33 cellular contexts compared by ENCODE assay signal in genomic region chr18:27377251-27377650, GRCh38.
DNase-seq lines count a peak whose midpoint lies in the region; ATAC-seq, FAIRE-seq and TF ChIP-seq lines count a peak whose summit lies in the region.
"Had no signal": no experiment of that assay in that cellular context is flagged by ENCODE, and none has a peak within 500 bp of the region (broad histone marks: within the 10 kb centered on the region; RNA-seq: fewer than 3 reads in every experiment).

No MANE protein-coding gene starts in this region.

- H3K27ac ChIP-seq in prostate gland = no peak overlapping the region
- H3K27ac ChIP-seq: colonic mucosa, esophagus squamous epithelium, gastroesophageal sphincter, neutrophil, suprapubic skin had no signal

- TF ChIP-seq CTCF in astrocyte of the spinal cord (IDR thresholded peaks at IDR 0.05; ENCODE audit: low read depth, low read length) (no peak), prostate gland (IDR thresholded peaks at IDR 0.05) (no peak)

- no peak for ATAC-seq in HG03175 (IDR thresholded peaks at IDR 0.05; ENCODE audit: unreplicated experiment)
- ATAC-seq in GM19455 (IDR thresholded peaks at IDR 0.05; ENCODE audit: unreplicated experiment) = no peak
- ATAC-seq: activated naive CD8-positive, alpha-beta T cell treated with anti-CD3 and anti-CD28 coated beads, Interleukin-2, amount 50 U/mL, for 24 hours; CD8-positive, alpha-beta T cell; effector memory CD8-positive, alpha-beta T cell; gastroesophageal sphincter; psoas muscle; SK-N-SH treated with all-trans-retinoic acid at 6 μM for 48 hours; stimulated activated effector memory CD8-positive, alpha-beta T cell treated with anti-CD3 and anti-CD28 coated beads, Interleukin-12 subunit alpha, Interleukin-12 subunit beta, amount 100 ng/mL, for 72 hours had no signal

- 71% methylated on average over 1 of the region's 1 CpG for WGBS in prostate gland

- H3K36me3 ChIP-seq in prostate gland = no peaks in the 10 kb centered on the region
- H3K36me3 ChIP-seq: colonic mucosa, esophagus squamous epithelium, gastroesophageal sphincter, neutrophil, suprapubic skin had no signal

- DNase-seq in ACHN = peak; percentile 52
- DNase-seq in M059J (ENCODE audit: low read depth) = peak; percentile 79
- peak; percentile 77 for DNase-seq in astrocyte of the spinal cord (ENCODE audit: low read depth, low spot score)
- peak; percentile 81 for DNase-seq in kidney glomerular epithelial cell (lab: John Stamatoyannopoulos, UW)
- no peak for DNase-seq in H54 (ENCODE audit: insufficient read length, low spot score)
- no peak for DNase-seq in prostate gland (ENCODE audit: low spot score)
- DNase-seq: activated CD4-positive, alpha-beta memory T cell treated with anti-CD3 and anti-CD28 coated beads for 36 hours; activated CD4-positive, CD25-positive, alpha-beta regulatory T cell; activated CD8-positive, alpha-beta memory T cell treated with anti-CD3 and anti-CD28 coated beads, Interleukin-2, amount 50 U/mL, for 48 hours; activated gamma-delta T cell; activated naive CD8-positive, alpha-beta T cell treated with anti-CD3 and anti-CD28 coated beads, Interleukin-2, amount 50 U/mL, for 24 hours; CD8-positive, alpha-beta T cell; colonic mucosa; DMS153; effector memory CD8-positive, alpha-beta T cell; esophagus squamous epithelium; GOT3; islet precursor cell; Karpas-422; NCI-H1048; NCI-H1930; NCI-H774; psoas muscle; stimulated activated CD4-positive, alpha-beta T cell treated with anti-CD3 and anti-CD28 coated beads, Interleukin-2, amount 100 ng/mL, for 48 hours had no signal

- TF ChIP-seq POLR2A in H54 (IDR thresholded peaks at IDR 0.05; ENCODE audit: low read depth, low read length) (no peak), prostate gland (IDR thresholded peaks at IDR 0.05) (no peak)

- in situ Hi-C loops in ACHN (cut with HindIII; ENCODE audit: low pct_ligation_motif_present, low pct_unique_long_range_greater_than_20kb, low sequenced_read_pairs) = no loop called here
- in situ Hi-C loops in astrocyte of the spinal cord (cut with HindIII; ENCODE audit: low sequenced_read_pairs) = no loop called here

- intact Hi-C loops in prostate gland (cut with DNase I) = no loop called here

- no peaks in the 10 kb centered on the region for H3K27me3 ChIP-seq in prostate gland (replicated peaks; ENCODE audit: insufficient read depth)
- H3K27me3 ChIP-seq: colonic mucosa, esophagus squamous epithelium, gastroesophageal sphincter, neutrophil, suprapubic skin had no signal

- H3K9me3 ChIP-seq in prostate gland = no peaks in the 10 kb centered on the region
- H3K9me3 ChIP-seq: colonic mucosa, esophagus squamous epithelium, gastroesophageal sphincter, neutrophil, psoas muscle, suprapubic skin had no signal

- no peak overlapping the region for H3K4me3 ChIP-seq in astrocyte of the spinal cord (ENCODE audit: low read depth, low read length)
- H3K4me3 ChIP-seq in prostate gland = no peak overlapping the region
- H3K4me3 ChIP-seq: colonic mucosa, esophagus squamous epithelium, gastroesophageal sphincter, psoas muscle, suprapubic skin had no signal

- no peaks in the 10 kb centered on the region for H3K4me1 ChIP-seq in prostate gland (replicated peaks)
- H3K4me1 ChIP-seq: colonic mucosa, esophagus squamous epithelium, gastroesophageal sphincter, suprapubic skin had no signal

- FAIRE-seq in H54 (lab: Jason Lieb, UNC) = no peak
- FAIRE-seq: A204.1, G401.6 had no signal

Comparison
In these comparisons a context has a peak if more than half of its experiments do, and no peak if none do; other contexts are left out.
1. DNase-seq: peak in ACHN (single experiment), M059J (single experiment), astrocyte of the spinal cord (single experiment) and kidney glomerular epithelial cell (single experiment); none in H54 (single experiment) and prostate gland (single experiment).